In genomic region chr11:60905551-60906113, GRCh38 we compare ENCODE assay signal across 8 cellular contexts. TPM values are rescaled to one million over a fixed set of nuclear protein-coding genes. Genes with fewer than 3 reads are reported as not detected.
DNase-seq lines count a peak whose midpoint lies in the region; ATAC-seq and TF ChIP-seq lines count a peak whose summit lies in the region.

No MANE protein-coding gene starts in this region.

- ATAC-seq in central memory CD8-positive, alpha-beta T cell (replicated peaks; ENCODE audit: extremely low read depth, poor library complexity, severe bottlenecking): no peak
- ATAC-seq in upper lobe of left lung (ENCODE audit: low FRiP score in 2 of 2) (peak in 1 of 2 donors; percentile 25), GM21360 (IDR thresholded peaks at IDR 0.05; ENCODE audit: unreplicated experiment) (no peak)

- POLR2A ChIA-PET in PC-9 (lab: Charles Lee; ENCODE audit: unreplicated experiment): interaction anchor here (0.7 to 0.8 kb wide), 2 partner anchors 42 to 256 kb away, joined by 4 read pairs; partner anchors contain the start of gene VPS37C

- no peak overlapping the region for H2BK15ac ChIP-seq in mesenchymal stem cell (ENCODE audit: low read depth, poor library complexity, severe bottlenecking)

- H2BK120ac ChIP-seq in mesenchymal stem cell (ENCODE audit: low read depth, low read length): peak overlapping the region; percentile 58

- H3K4me1 Mint-ChIP-seq in central memory CD8-positive, alpha-beta T cell: peaks cover 44% of the 10 kb centered on the region

- H3K4me2 ChIP-seq in PC-9 (peak overlapping the region; percentile 97), mesenchymal stem cell (ENCODE audit: low read length, poor library complexity, severe bottlenecking) (peak overlapping the region; percentile 89)

- H2AFZ ChIP-seq in PC-9 (peak overlapping the region; percentile 89), mesenchymal stem cell (ENCODE audit: low read depth, low read length) (no peak overlapping the region)

- peaks cover 23% of the 10 kb centered on the region for H3K36me3 Mint-ChIP-seq in central memory CD8-positive, alpha-beta T cell (ENCODE audit: insufficient read depth)

- H3K14ac ChIP-seq in mesenchymal stem cell (ENCODE audit: low read length in 2 of 2): no peak overlapping the region

- H3K23ac ChIP-seq in mesenchymal stem cell (ENCODE audit: low read length in 2 of 2): no peak overlapping the region

- H3K18ac ChIP-seq in mesenchymal stem cell (ENCODE audit: low read depth in 1 of 2, low read length in 2 of 2): no peak overlapping the region

- H3K4me1 ChIP-seq in PC-9 (replicated peaks; ENCODE audit: insufficient read depth) (peaks cover 23% of the 10 kb centered on the region), mesenchymal stem cell (ENCODE audit: control insufficient read depth, insufficient read depth, low read depth, low read length) (peaks cover 4% of the 10 kb centered on the region), upper lobe of left lung (peaks cover 19 to 26% (median 22%) of the 10 kb centered on the region in 4 donors)

- H3K27ac ChIP-seq in PC-9: peak overlapping the region; percentile 81
- H3K27ac ChIP-seq in mesenchymal stem cell (ENCODE audit: low read length, poor library complexity, severe bottlenecking): peak overlapping the region; percentile 48
- peak overlapping the region; percentile 92 to 95 (median 94) for H3K27ac ChIP-seq in upper lobe of left lung

- peaks cover 24% of the 10 kb centered on the region; the same call in 1 of the 2 replicates for H3K27me3 ChIP-seq in PC-9 (ENCODE audit: insufficient read depth, low read depth)
- H3K27me3 ChIP-seq in mesenchymal stem cell (ENCODE audit: control insufficient read depth in 1 of 2, insufficient read depth in 1 of 2, low read length in 2 of 2): peaks cover 9% of the 10 kb centered on the region in 2 experiments
- H3K27me3 ChIP-seq in upper lobe of left lung: no peaks in the 10 kb centered on the region

- 4% methylated on average over 13 of the region's 16 CpGs for WGBS in mesenchymal stem cell
- WGBS in upper lobe of left lung, 2 donors: 7 to 11% methylated on average over 14 to 16 of the region's 16 CpGs

- no peak overlapping the region for H4K91ac ChIP-seq in mesenchymal stem cell (ENCODE audit: low read length)

- H3F3A ChIP-seq in PC-9 (ENCODE audit: insufficient read depth, low read depth): peaks cover 29% of the 10 kb centered on the region

- BruUV-seq in PC-9 (replicated peaks; lab: Mats Ljungman, UMichigan): TSS peak; percentile 47

- intact Hi-C loops in PC-9 (cut with micrococcal nuclease; ENCODE audit: unreplicated experiment): loop anchor here (1.0 to 5.0 kb wide), 3 partner anchors 64 to 281 kb away; no protein-coding TSS in a partner anchor

- CTCF ChIA-PET in PC-9 (lab: Charles Lee): interaction anchor here (0.6 to 1.5 kb wide), 2 partner anchors 10 to 1798 kb away, joined by 3 to 4 read pairs; partner anchors contain the start of gene FAM111B

- TF ChIP-seq CTCF in PC-9 (conservative IDR thresholded peaks at IDR 0.05): no peak
- no peak for TF ChIP-seq CTCF in upper lobe of left lung (IDR thresholded peaks at IDR 0.05)

- no peaks in the 10 kb centered on the region for H3K9me3 Mint-ChIP-seq in central memory CD8-positive, alpha-beta T cell

- no peaks in the 10 kb centered on the region for H3K27me3 Mint-ChIP-seq in central memory CD8-positive, alpha-beta T cell

- peak overlapping the region; percentile 92 for H3K4me3 Mint-ChIP-seq in central memory CD8-positive, alpha-beta T cell

- peak; percentile 54 for DNase-seq in NCI-H2171 treated with DMSO at 0.1 percent for 48 hours (lab: John Stamatoyannopoulos, UW)
- no peak for DNase-seq in NCI-H2171 (lab: John Stamatoyannopoulos, UW)
- peak in 1 of 2 experiments; percentile 71 for DNase-seq in PC-9
- DNase-seq in central memory CD8-positive, alpha-beta T cell (ENCODE audit: low spot score in 2 of 2): no peak
- DNase-seq in mesenchymal stem cell: peak; percentile 61
- DNase-seq in upper lobe of left lung: no peak
- DNase-seq in ecto neural progenitor cell (ENCODE audit: low spot score): no peak

- H2AK5ac ChIP-seq in mesenchymal stem cell (ENCODE audit: low read length, severe bottlenecking): no peak overlapping the region

- H3K79me1 ChIP-seq in mesenchymal stem cell (replicated peaks; ENCODE audit: low read length, poor library complexity, severe bottlenecking): peaks cover 16% of the 10 kb centered on the region

- H3K9me2 ChIP-seq in PC-9 (ENCODE audit: insufficient read depth): no peaks in the 10 kb centered on the region

- peaks cover 14% of the 10 kb centered on the region for H3K36me3 ChIP-seq in PC-9 (ENCODE audit: low read depth)
- H3K36me3 ChIP-seq in mesenchymal stem cell (ENCODE audit: control insufficient read depth in 1 of 2, insufficient read depth in 2 of 2, low read depth in 1 of 2, low read length in 2 of 2): peaks cover 29 to 32% of the 10 kb centered on the region in 2 experiments
- peaks cover 23 to 31% (median 28%) of the 10 kb centered on the region in 4 donors for H3K36me3 ChIP-seq in upper lobe of left lung

- H3K9me3 ChIP-seq in PC-9 (ENCODE audit: insufficient read depth, low read depth): no peaks in the 10 kb centered on the region
- H3K9me3 ChIP-seq in mesenchymal stem cell (ENCODE audit: control insufficient read depth, low read length): no peaks in the 10 kb centered on the region
- H3K9me3 ChIP-seq in upper lobe of left lung: no peaks in the 10 kb centered on the region

- H4K8ac ChIP-seq in mesenchymal stem cell (ENCODE audit: low read length): no peak overlapping the region

- no peak for TF ChIP-seq EP300 in upper lobe of left lung (IDR thresholded peaks at IDR 0.05)

- H4K20me1 ChIP-seq in PC-9 (ENCODE audit: insufficient read depth): peaks cover 35% of the 10 kb centered on the region

- H2BK12ac ChIP-seq in mesenchymal stem cell (ENCODE audit: low read length in 2 of 2): no peak overlapping the region

- peak overlapping the region; percentile 89 for H3K9ac ChIP-seq in mesenchymal stem cell (ENCODE audit: low read length)

- peak overlapping the region in 1 of 2 experiments; percentile 44 for H3K4ac ChIP-seq in mesenchymal stem cell (ENCODE audit: low read depth in 1 of 2, low read length in 2 of 2)

- H3K4me3 ChIP-seq in PC-9 (peak overlapping the region; percentile 90), mesenchymal stem cell (ENCODE audit: insufficient read depth in 1 of 2, low read depth in 1 of 2, low read length in 2 of 2) (peak overlapping the region; percentile 91 to 94), upper lobe of left lung (peak overlapping the region; percentile 88 to 98 (median 96))

- H3K27ac Mint-ChIP-seq in central memory CD8-positive, alpha-beta T cell (ENCODE audit: low read depth): peak overlapping the region; percentile 91

- peaks cover 44% of the 10 kb centered on the region for H3K79me2 ChIP-seq in PC-9 (ENCODE audit: low read depth)

- no peak overlapping the region for H2BK5ac ChIP-seq in mesenchymal stem cell (ENCODE audit: low read depth, low read length, poor library complexity, severe bottlenecking)

- TF ChIP-seq POLR2A in upper lobe of left lung (IDR thresholded peaks at IDR 0.05): no peak

RNA-seq across cellular contexts. Expression of gene PRPF19, which starts 0.8 kb away (rescaled TPM):
- total RNA-seq in PC-9 (2021) (135 and 160 TPM in 2 replicates), upper lobe of left lung (10 to 100 TPM; 10.5 to 72.8 (median 55.1) TPM)
- 46.6 TPM for polyA plus RNA-seq in mesenchymal stem cell (2013, experiment 1 of 2)
- polyA plus RNA-seq in mesenchymal stem cell (2013, experiment 2 of 2): 47.0 TPM

RNA-seq across cellular contexts. Expression of gene TMEM109, which starts 8.3 kb away (rescaled TPM):
- total RNA-seq in PC-9 (2021) (104 and 105 TPM in 2 replicates), upper lobe of left lung (100 to 1,000 TPM in 5 of 6 donors, 10 to 100 TPM in 1; 27.2 to 153 (median 129) TPM)
- polyA plus RNA-seq in mesenchymal stem cell (2013, experiment 1 of 2): 107 TPM
- polyA plus RNA-seq in mesenchymal stem cell (2013, experiment 2 of 2): 104 TPM

RNA-seq across cellular contexts. Expression of gene TMEM132A, which starts 18.6 kb away (rescaled TPM):
- total RNA-seq in PC-9 (2021) (54.4 and 90.3 TPM in 2 replicates), upper lobe of left lung (10 to 100 TPM in 2 of 6 donors, 1 to 10 TPM in 4; 3.6 to 18.2 (median 9.4) TPM)
- 84.4 TPM for polyA plus RNA-seq in mesenchymal stem cell (2013, experiment 1 of 2)
- 86.4 TPM for polyA plus RNA-seq in mesenchymal stem cell (2013, experiment 2 of 2)

RNA-seq across cellular contexts. Expression of gene ZP1, which starts 38.3 kb away (rescaled TPM):
- total RNA-seq in PC-9 (2021): not detected in 2 replicates
- 0.44 TPM for polyA plus RNA-seq in mesenchymal stem cell (2013, experiment 1 of 2)
- polyA plus RNA-seq in mesenchymal stem cell (2013, experiment 2 of 2): 0.42 TPM
- total RNA-seq in upper lobe of left lung: not detected

RNA-seq across cellular contexts. Expression of gene SLC15A3, which starts 46.3 kb away (rescaled TPM):
- 2.7 and 5.5 TPM in 2 replicates for total RNA-seq in PC-9 (2021)
- 40.1 TPM for polyA plus RNA-seq in mesenchymal stem cell (2013, experiment 1 of 2)
- 32.4 TPM for polyA plus RNA-seq in mesenchymal stem cell (2013, experiment 2 of 2)
- total RNA-seq in upper lobe of left lung: 100 to 1,000 TPM in 4 of 6 donors, 10 to 100 TPM in 2; 29.5 to 186 (median 115) TPM

Comparison
In these comparisons a context has a peak if more than half of its experiments do, and no peak if none do; other contexts are left out.
1. DNase-seq: peak in NCI-H2171 treated with DMSO at 0.1 percent for 48 hours (single experiment) and mesenchymal stem cell (single experiment); none in NCI-H2171 (single experiment), central memory CD8-positive, alpha-beta T cell (0 of 2), upper lobe of left lung (0 of 2) and ecto neural progenitor cell (single experiment).
2. Peak in every context shown above with its lines, with median percentiles within 50 percentile points of each other: H3K27ac ChIP-seq and H3K4me3 ChIP-seq.